26 cellular contexts compared by ENCODE assay signal in genomic region chr20:62802026-62802712, GRCh38. TPM values are rescaled to one million over a fixed set of nuclear protein-coding genes. Genes with fewer than 3 reads are reported as not detected.
DNase-seq lines count a peak whose midpoint lies in the region; ATAC-seq and TF ChIP-seq lines count a peak whose summit lies in the region.
"Had no signal": no experiment of that assay in that cellular context is flagged by ENCODE, and none has a peak within 500 bp of the region (broad histone marks: within the 10 kb centered on the region; RNA-seq: fewer than 3 reads in every experiment).

No MANE protein-coding gene starts in this region.

- POLR2A ChIA-PET in CD4-positive, alpha-beta memory T cell (lab: Charles Lee; ENCODE audit: partially characterized antibody): interaction anchor here (1.0 to 1.7 kb wide), 2 partner anchors 62 to 151 kb away, joined by 3 to 6 read pairs; no protein-coding TSS in a partner anchor

- DNase-seq in CD4-positive, alpha-beta memory T cell: no peak
- DNase-seq in right atrium auricular region (ENCODE audit: low spot score) (no peak), sigmoid colon (no peak), mesendoderm (no peak)
- no peak for DNase-seq in activated T-cell treated with anti-CD3 and anti-CD28 coated beads, Interleukin-2, amount 50 U/mL, for 24 hours
- DNase-seq: activated CD4-positive, alpha-beta T cell treated with anti-CD3 and anti-CD28 coated beads for 1 hour; activated naive CD4-positive, alpha-beta T cell treated with Interleukin-2 at 50 U/mL for 16 hours; activated T-cell treated with anti-CD3 and anti-CD28 coated beads, Interleukin-2, amount 50 U/mL, for 48 hours; CD8-positive, alpha-beta T cell; dermis blood vessel endothelial cell; DMS 273 treated with DMSO at 0.1 percent for 48 hours; GDM1; KG1; NCI-H1436 treated with DMSO at 0.1 percent for 48 hours; NCI-H510A; NK-92 treated with Interleukin-12 subunit alpha and Interleukin-12 subunit beta, amount 100 ng/mL, for 24 hours; PC-9; SJCRH30; stimulated activated CD4-positive, alpha-beta T cell treated with anti-CD3 and anti-CD28 coated beads, Interleukin-12 subunit alpha, Interleukin-12 subunit beta, amount 100 ng/mL, for 4 hours; stimulated activated CD4-positive, alpha-beta T cell treated with anti-CD3 and anti-CD28 coated beads, Interleukin-4, amount 100 ng/mL, for 24 hours; stimulated activated naive CD4-positive, alpha-beta T cell treated with Interleukin-2 at 50 U/mL for 16 hours; T-helper 1 cell had no signal

- no peaks in the 10 kb centered on the region for H3K79me1 ChIP-seq in mesendoderm (ENCODE audit: low read length)

- peaks cover 0 to 1% of the 10 kb centered on the region in 2 donors for H3K27me3 Mint-ChIP-seq in CD4-positive, alpha-beta memory T cell
- H3K27me3 Mint-ChIP-seq in activated T-cell treated with anti-CD3 and anti-CD28 coated beads, Interleukin-2, amount 50 U/mL, for 24 hours: no peaks in the 10 kb centered on the region

- H3K27ac ChIP-seq in CD4-positive, alpha-beta memory T cell (ENCODE audit: low read depth, low read length): no peak overlapping the region
- peak overlapping the region; percentile 45 for H3K27ac ChIP-seq in angular gyrus (ENCODE audit: low read depth, low read length)
- peak overlapping the region; percentile 17 to 66 for H3K27ac ChIP-seq in right atrium auricular region
- peak overlapping the region in 3 of 4 donors; percentile 91 to 96 (median 92) for H3K27ac ChIP-seq in sigmoid colon
- H3K27ac ChIP-seq in mesendoderm (ENCODE audit: low read depth, low read length): no peak overlapping the region
- H3K27ac ChIP-seq: PC-9, SJCRH30, thyroid gland had no signal

- no peak overlapping the region for H3K9ac ChIP-seq in mesendoderm (ENCODE audit: low read length)

- no peak overlapping the region for H3K56ac ChIP-seq in mesendoderm (ENCODE audit: low read length)

- no peak overlapping the region for H3K4me3 ChIP-seq in CD4-positive, alpha-beta memory T cell (ENCODE audit: low read length in 2 of 2)
- H3K4me3 ChIP-seq in right atrium auricular region (no peak overlapping the region), sigmoid colon (no peak overlapping the region), mesendoderm (ENCODE audit: low read length) (no peak overlapping the region)
- H3K4me3 ChIP-seq: PC-9, SJCRH30, thyroid gland had no signal

- H3K36me3 Mint-ChIP-seq in CD4-positive, alpha-beta memory T cell: peaks cover 15 to 44% of the 10 kb centered on the region in 2 donors
- H3K36me3 Mint-ChIP-seq in activated T-cell treated with anti-CD3 and anti-CD28 coated beads, Interleukin-2, amount 50 U/mL, for 24 hours (ENCODE audit: low read depth): peaks cover 60% of the 10 kb centered on the region

- H3K23ac ChIP-seq in mesendoderm (ENCODE audit: low read length): no peak overlapping the region

- CTCF ChIA-PET in CD4-positive, alpha-beta memory T cell (lab: Charles Lee; ENCODE audit: partially characterized antibody): interaction anchor here (0.9 kb wide), 1 partner anchor 11 kb away, joined by 3 read pairs; no protein-coding TSS in a partner anchor

- no peak for TF ChIP-seq POLR2A in sigmoid colon (IDR thresholded peaks at IDR 0.05)

- H3K9me3 Mint-ChIP-seq in CD4-positive, alpha-beta memory T cell: peaks cover 0 to 3% (median 0%) of the 10 kb centered on the region in 8 donors
- no peaks in the 10 kb centered on the region for H3K9me3 Mint-ChIP-seq in activated T-cell treated with anti-CD3 and anti-CD28 coated beads, Interleukin-2, amount 50 U/mL, for 24 hours
- H3K9me3 Mint-ChIP-seq: CD8-positive, alpha-beta T cell had no signal

- no peak overlapping the region for H3K4ac ChIP-seq in mesendoderm (ENCODE audit: low read depth, low read length)

- peak overlapping the region in 4 of 7 donors; percentile 27 to 81 (median 57) for H3K27ac Mint-ChIP-seq in CD4-positive, alpha-beta memory T cell
- no peak overlapping the region for H3K27ac Mint-ChIP-seq in activated T-cell treated with anti-CD3 and anti-CD28 coated beads, Interleukin-2, amount 50 U/mL, for 24 hours
- H3K27ac Mint-ChIP-seq: CD8-positive, alpha-beta T cell had no signal

- no peak for ATAC-seq in GM21723 (IDR thresholded peaks at IDR 0.05; ENCODE audit: unreplicated experiment)
- ATAC-seq: CD8-positive, alpha-beta T cell had no signal

- peaks cover 32% of the 10 kb centered on the region for H3K4me1 ChIP-seq in CD4-positive, alpha-beta memory T cell (ENCODE audit: insufficient read depth, low read length)
- H3K4me1 ChIP-seq in right atrium auricular region (peaks cover 0 to 63% of the 10 kb centered on the region in 2 donors), sigmoid colon (peaks cover 0 to 47% (median 29%) of the 10 kb centered on the region in 4 donors), mesendoderm (ENCODE audit: control insufficient read depth, low read depth, low read length) (no peaks in the 10 kb centered on the region)

- H2AK5ac ChIP-seq in mesendoderm (ENCODE audit: low read length): no peak overlapping the region

- H2BK120ac ChIP-seq in mesendoderm (ENCODE audit: low read depth, low read length): no peak overlapping the region

- peaks cover 18% of the 10 kb centered on the region for H3K36me3 ChIP-seq in CD4-positive, alpha-beta memory T cell (ENCODE audit: insufficient read depth, low read length)
- H3K36me3 ChIP-seq in right atrium auricular region (peaks cover 15% of the 10 kb centered on the region), sigmoid colon (peaks cover 0 to 35% (median 23%) of the 10 kb centered on the region in 4 donors), mesendoderm (ENCODE audit: control insufficient read depth, insufficient read depth, low read length) (peaks cover 4% of the 10 kb centered on the region)

- no peak overlapping the region for H3K18ac ChIP-seq in mesendoderm (ENCODE audit: low read length)

- H4K8ac ChIP-seq in mesendoderm (ENCODE audit: low read depth, low read length): no peak overlapping the region

- H3K27me3 ChIP-seq in CD4-positive, alpha-beta memory T cell (ENCODE audit: insufficient read depth, low read length): no peaks in the 10 kb centered on the region
- H3K27me3 ChIP-seq in right atrium auricular region: no peaks in the 10 kb centered on the region
- H3K27me3 ChIP-seq in sigmoid colon: no peaks in the 10 kb centered on the region
- H3K27me3 ChIP-seq in mesendoderm (ENCODE audit: insufficient read depth, low read length, poor library complexity): no peaks in the 10 kb centered on the region
- H3K27me3 ChIP-seq: SJCRH30, thyroid gland had no signal

- no peaks in the 10 kb centered on the region for H3K79me2 ChIP-seq in mesendoderm (ENCODE audit: control insufficient read depth, insufficient read depth, low read length)

- peaks cover 9 to 50% (median 24%) of the 10 kb centered on the region in 4 donors for H3K4me1 Mint-ChIP-seq in CD4-positive, alpha-beta memory T cell
- H3K4me1 Mint-ChIP-seq in activated T-cell treated with anti-CD3 and anti-CD28 coated beads, Interleukin-2, amount 50 U/mL, for 24 hours (ENCODE audit: low read depth): peaks cover 34% of the 10 kb centered on the region

- TF ChIP-seq EP300 in sigmoid colon (IDR thresholded peaks at IDR 0.05): no peak

- intact Hi-C loops in CD4-positive, alpha-beta memory T cell (cut with micrococcal nuclease): no loop called here
- intact Hi-C loops in sigmoid colon (cut with DNase I): no loop called here

- no peak overlapping the region for H4K5ac ChIP-seq in mesendoderm (ENCODE audit: low read length)

- no peak overlapping the region for H2BK15ac ChIP-seq in mesendoderm (replicated peaks; ENCODE audit: low read depth)

- no peaks in the 10 kb centered on the region for H3K9me3 ChIP-seq in CD4-positive, alpha-beta memory T cell (ENCODE audit: control insufficient read depth in 1 of 2, low read length in 2 of 2)
- H3K9me3 ChIP-seq in right atrium auricular region (no peaks in the 10 kb centered on the region), sigmoid colon (no peaks in the 10 kb centered on the region)
- H3K9me3 ChIP-seq: SJCRH30, thyroid gland had no signal

- peak overlapping the region in 5 of 8 donors; percentile 0 to 49 (median 24) for H3K4me3 Mint-ChIP-seq in CD4-positive, alpha-beta memory T cell
- H3K4me3 Mint-ChIP-seq in activated T-cell treated with anti-CD3 and anti-CD28 coated beads, Interleukin-2, amount 50 U/mL, for 24 hours: no peak overlapping the region
- H3K4me3 Mint-ChIP-seq: CD8-positive, alpha-beta T cell had no signal

- no peak overlapping the region for H3K4me2 ChIP-seq in mesendoderm (ENCODE audit: low read length)
- H3K4me2 ChIP-seq: PC-9 had no signal

- H2BK5ac ChIP-seq in mesendoderm (ENCODE audit: low read length): no peak overlapping the region

- TF ChIP-seq CTCF in right atrium auricular region (IDR thresholded peaks at IDR 0.05) (no peak), sigmoid colon (IDR thresholded peaks at IDR 0.05) (no peak)

- WGBS in sigmoid colon, 2 donors: 92% methylated on average over 22 of the region's 22 CpGs
- no CpG with 5 or more reads among the region's 22 CpGs for WGBS in mesendoderm (ENCODE audit: extremely low coverage, insufficient coverage, low lambda C conversion rate)

RNA-seq across cellular contexts. Expression of gene OGFR, which starts 2.5 kb away (rescaled TPM):
- 10 to 100 TPM; 73.6 to 75.9 TPM for total RNA-seq in CD4-positive, alpha-beta memory T cell
- polyA plus RNA-seq in CD4-positive, alpha-beta memory T cell: 10 to 100 TPM; 13.8 to 65.3 TPM
- total RNA-seq in right atrium auricular region (10 to 100 TPM; 17.3 to 31.2 TPM), sigmoid colon (10 to 100 TPM; 44.7 to 61.5 (median 48.6) TPM)
- polyA plus RNA-seq in sigmoid colon: 10 to 100 TPM; 22.2 to 64.8 (median 43.7) TPM
- polyA plus RNA-seq in mesendoderm (2013, experiment 1 of 2): 11.3 TPM
- polyA plus RNA-seq in mesendoderm (2013, experiment 2 of 2): 11.4 TPM

RNA-seq across cellular contexts. Expression of gene MRGBP, which starts 5.9 kb away (rescaled TPM):
- 10 to 100 TPM in 1 of 2 experiments, 1 to 10 TPM in 1; 9.7 to 11.0 TPM for total RNA-seq in CD4-positive, alpha-beta memory T cell
- 10 to 100 TPM in 1 of 2 donors, 1 to 10 TPM in 1; 6.8 to 10.9 TPM for polyA plus RNA-seq in CD4-positive, alpha-beta memory T cell
- total RNA-seq in right atrium auricular region: 10 to 100 TPM in 1 of 2 donors, 1 to 10 TPM in 1; 8.4 to 11.1 TPM
- total RNA-seq in sigmoid colon: 10 to 100 TPM in 3 of 4 donors, 1 to 10 TPM in 1; 7.1 to 16.0 (median 12.4) TPM
- 10 to 100 TPM in 2 of 3 donors, 1 to 10 TPM in 1; 8.1 to 11.2 (median 10.2) TPM for polyA plus RNA-seq in sigmoid colon
- polyA plus RNA-seq in mesendoderm (2013, experiment 1 of 2): 13.3 TPM
- 13.2 TPM for polyA plus RNA-seq in mesendoderm (2013, experiment 2 of 2)

RNA-seq across cellular contexts. Expression of gene COL9A3, which starts 14.7 kb away (rescaled TPM):
- total RNA-seq in CD4-positive, alpha-beta memory T cell: not detected
- under 1 TPM in 1 of 2 donors, not detected in 1; 0.41 TPM for polyA plus RNA-seq in CD4-positive, alpha-beta memory T cell
- 1 to 10 TPM; 4.2 to 5.7 TPM for total RNA-seq in right atrium auricular region
- total RNA-seq in sigmoid colon: 10 to 100 TPM in 2 of 4 donors, 1 to 10 TPM in 2; 3.5 to 20.8 (median 10.8) TPM
- 1 to 10 TPM; 1.8 to 5.8 (median 4.4) TPM for polyA plus RNA-seq in sigmoid colon
- 45.6 TPM for polyA plus RNA-seq in mesendoderm (2013, experiment 1 of 2)
- polyA plus RNA-seq in mesendoderm (2013, experiment 2 of 2): 45.1 TPM
- total RNA-seq: CD8-positive, alpha-beta T cell; myocyte had no signal

RNA-seq across cellular contexts. Expression of gene TCFL5, which starts 59.5 kb away (rescaled TPM):
- total RNA-seq in CD4-positive, alpha-beta memory T cell: 10 to 100 TPM in 1 of 2 experiments, 1 to 10 TPM in 1; 9.9 to 10.3 TPM
- polyA plus RNA-seq in CD4-positive, alpha-beta memory T cell: 1 to 10 TPM in 1 of 2 donors, under 1 TPM in 1; 0.52 to 2.5 TPM
- total RNA-seq in right atrium auricular region (1 to 10 TPM; 4.8 to 6.4 TPM), sigmoid colon (10 to 100 TPM in 2 of 4 donors, 1 to 10 TPM in 2; 8.1 to 16.9 (median 12.1) TPM)
- 1 to 10 TPM; 2.3 to 7.8 (median 3.8) TPM for polyA plus RNA-seq in sigmoid colon
- 5.1 TPM for polyA plus RNA-seq in mesendoderm (2013, experiment 1 of 2)
- polyA plus RNA-seq in mesendoderm (2013, experiment 2 of 2): 4.8 TPM

Comparison
In these comparisons a context has a peak if more than half of its experiments do, and no peak if none do; other contexts are left out.
1. H3K27ac ChIP-seq: peak in angular gyrus (single experiment), right atrium auricular region (2 of 2) and sigmoid colon (3 of 4); none in CD4-positive, alpha-beta memory T cell (single experiment) and mesendoderm (single experiment).
2. RNA of gene COL9A3, which starts 14.7 kb away (total RNA-seq): 3.5 to 20.8 TPM in sigmoid colon and 4.2 to 5.7 TPM in right atrium auricular region; not detected in CD4-positive, alpha-beta memory T cell; every median in the first group is over 4 times any median in the second.